In genomic region chr6:150143521-150144293, GRCh38 we compare ENCODE assay signal across 1 cellular context.
TF ChIP-seq lines count a peak whose summit lies in the region.

No MANE protein-coding gene starts in this region.

TF ChIP-seq in HepG2, 621 proteins besides CTCF, POLR2A, EP300 and RAD21 (continued from another document):
- no peak for TF ChIP-seq ZNF609 (CRISPR knock-in tag; IDR thresholded peaks at IDR 0.05; ENCODE audit: borderline replicate concordance)
- TF ChIP-seq ZNF263 (CRISPR knock-in tag; IDR thresholded peaks at IDR 0.05): no peak
- no peak for TF ChIP-seq TIGD3 (CRISPR knock-in tag; IDR thresholded peaks at IDR 0.05; ENCODE audit: borderline replicate concordance)
- TF ChIP-seq ZNF34 (CRISPR knock-in tag; IDR thresholded peaks at IDR 0.05; ENCODE audit: borderline replicate concordance): no peak
- TF ChIP-seq ZNF282 (IDR thresholded peaks at IDR 0.05; ENCODE audit: partially characterized antibody): no peak
- TF ChIP-seq RAD51 (IDR thresholded peaks at IDR 0.05; ENCODE audit: borderline replicate concordance): no peak
- TF ChIP-seq SETDB1 (CRISPR knock-in tag; IDR thresholded peaks at IDR 0.05; ENCODE audit: borderline replicate concordance): no peak
- TF ChIP-seq TSC22D2 (CRISPR knock-in tag; IDR thresholded peaks at IDR 0.05; ENCODE audit: borderline replicate concordance): no peak
- TF ChIP-seq ZNF773 (CRISPR knock-in tag; IDR thresholded peaks at IDR 0.05; ENCODE audit: borderline replicate concordance): no peak
- TF ChIP-seq MAZ (IDR thresholded peaks at IDR 0.05; ENCODE audit: borderline replicate concordance, low read depth, low read length): no peak
- TF ChIP-seq MAZ (CRISPR knock-in tag; IDR thresholded peaks at IDR 0.05; ENCODE audit: low read depth): no peak
- TF ChIP-seq FOXJ3 (CRISPR knock-in tag; IDR thresholded peaks at IDR 0.05; ENCODE audit: borderline replicate concordance): no peak
- no peak for TF ChIP-seq FLYWCH1 (CRISPR knock-in tag; IDR thresholded peaks at IDR 0.05)
- TF ChIP-seq FOSL1 (CRISPR knock-in tag; IDR thresholded peaks at IDR 0.05; ENCODE audit: borderline replicate concordance): no peak
